10 cellular contexts compared by ENCODE assay signal in genomic region chr5:141189131-141189530, GRCh38. TPM values are rescaled to one million over a fixed set of nuclear protein-coding genes. Genes with fewer than 3 reads are reported as not detected.
"Had no signal": no experiment of that assay in that cellular context is flagged by ENCODE, and none has a peak within 500 bp of the region (broad histone marks: within the 10 kb centered on the region; RNA-seq: fewer than 3 reads in every experiment).

No MANE protein-coding gene starts in this region.

RNA-seq across cellular contexts. Expression of gene PCDHB9, which starts 2.2 kb away (rescaled TPM):
- total RNA-seq: activated naive CD4-positive, alpha-beta T cell treated with anti-CD3 and anti-CD28 coated beads for 36 hours; activated naive CD4-positive, alpha-beta T cell treated with anti-CD3 and anti-CD28 coated beads, Interleukin-2, amount 50 U/mL, for 72 hours; activated naive CD8-positive, alpha-beta T cell treated with anti-CD3 and anti-CD28 coated beads for 36 hours; activated naive CD8-positive, alpha-beta T cell treated with anti-CD3 and anti-CD28 coated beads, Interleukin-2, amount 10 ng/mL, durations not matched to agents 7 days and 5 days; activated T-cell treated with anti-CD3 and anti-CD28 coated beads, Interleukin-2, amount 50 U/mL, for 4 hours; activated T-helper 1 cell treated with anti-CD3 and anti-CD28 coated beads, Interleukin-12 subunit alpha, Interleukin-12 subunit beta, Interleukin-2, Interleukin-4 antibody, amounts not matched to agents 30 ng/mL and 10 ng/mL and 1 ng/mL, durations not matched to agents 14 hours and 24 hours and 36 hours; activated T-helper 17 cell treated with anti-CD3 and anti-CD28 coated beads, Interleukin-2, amount 50 U/mL, for 72 hours; activated T-helper 2 cell treated with anti-CD3 and anti-CD28 coated beads, Interferon-gamma antibody, Interleukin-2, Interleukin-4, amounts not matched to agents 10 μg/mL and 5 μg/mL and 100 μg/mL, durations not matched to agents 14 hours and 24 hours and 36 hours; bronchial epithelial cell had no signal

RNA-seq across cellular contexts. Expression of gene PCDHB10, which starts 3.0 kb away (rescaled TPM):
- total RNA-seq: activated naive CD4-positive, alpha-beta T cell treated with anti-CD3 and anti-CD28 coated beads for 36 hours; activated naive CD4-positive, alpha-beta T cell treated with anti-CD3 and anti-CD28 coated beads, Interleukin-2, amount 50 U/mL, for 72 hours; activated naive CD8-positive, alpha-beta T cell treated with anti-CD3 and anti-CD28 coated beads for 36 hours; activated naive CD8-positive, alpha-beta T cell treated with anti-CD3 and anti-CD28 coated beads, Interleukin-2, amount 10 ng/mL, durations not matched to agents 7 days and 5 days; activated T-cell treated with anti-CD3 and anti-CD28 coated beads, Interleukin-2, amount 50 U/mL, for 72 hours; activated T-helper 1 cell treated with anti-CD3 and anti-CD28 coated beads, Interleukin-12 subunit alpha, Interleukin-12 subunit beta, Interleukin-2, Interleukin-4 antibody, amounts not matched to agents 30 ng/mL and 10 ng/mL and 1 ng/mL, durations not matched to agents 14 hours and 24 hours and 36 hours; activated T-helper 17 cell treated with anti-CD3 and anti-CD28 coated beads, Interleukin-2, amount 50 U/mL, for 72 hours; activated T-helper 2 cell treated with anti-CD3 and anti-CD28 coated beads, Interferon-gamma antibody, Interleukin-2, Interleukin-4, amounts not matched to agents 10 μg/mL and 5 μg/mL and 100 μg/mL, durations not matched to agents 14 hours and 24 hours and 36 hours had no signal

RNA-seq across cellular contexts. Expression of gene PCDHB16, which starts 6.9 kb away (rescaled TPM):
- total RNA-seq: activated naive CD4-positive, alpha-beta T cell treated with anti-CD3 and anti-CD28 coated beads for 36 hours; activated naive CD4-positive, alpha-beta T cell treated with anti-CD3 and anti-CD28 coated beads, Interleukin-2, amount 50 U/mL, for 72 hours; activated naive CD8-positive, alpha-beta T cell treated with anti-CD3 and anti-CD28 coated beads for 36 hours; activated naive CD8-positive, alpha-beta T cell treated with anti-CD3 and anti-CD28 coated beads, Interleukin-2, amount 10 ng/mL, durations not matched to agents 7 days and 5 days; activated T-cell treated with anti-CD3 and anti-CD28 coated beads, Interleukin-2, amount 50 U/mL, for 4 hours; activated T-cell treated with anti-CD3 and anti-CD28 coated beads, Interleukin-2, amount 50 U/mL, for 72 hours; activated T-helper 1 cell treated with anti-CD3 and anti-CD28 coated beads, Interleukin-12 subunit alpha, Interleukin-12 subunit beta, Interleukin-2, Interleukin-4 antibody, amounts not matched to agents 30 ng/mL and 10 ng/mL and 1 ng/mL, durations not matched to agents 14 hours and 24 hours and 36 hours; activated T-helper 17 cell treated with anti-CD3 and anti-CD28 coated beads, Interleukin-2, amount 50 U/mL, for 72 hours; activated T-helper 2 cell treated with anti-CD3 and anti-CD28 coated beads, Interferon-gamma antibody, Interleukin-2, Interleukin-4, amounts not matched to agents 10 μg/mL and 5 μg/mL and 100 μg/mL, durations not matched to agents 14 hours and 24 hours and 36 hours had no signal

RNA-seq across cellular contexts. Expression of gene PCDHB11, which starts 10.3 kb away (rescaled TPM):
- total RNA-seq: activated naive CD4-positive, alpha-beta T cell treated with anti-CD3 and anti-CD28 coated beads for 36 hours; activated naive CD4-positive, alpha-beta T cell treated with anti-CD3 and anti-CD28 coated beads, Interleukin-2, amount 50 U/mL, for 72 hours; activated naive CD8-positive, alpha-beta T cell treated with anti-CD3 and anti-CD28 coated beads for 36 hours; activated naive CD8-positive, alpha-beta T cell treated with anti-CD3 and anti-CD28 coated beads, Interleukin-2, amount 10 ng/mL, durations not matched to agents 7 days and 5 days; activated T-cell treated with anti-CD3 and anti-CD28 coated beads, Interleukin-2, amount 50 U/mL, for 4 hours; activated T-cell treated with anti-CD3 and anti-CD28 coated beads, Interleukin-2, amount 50 U/mL, for 72 hours; activated T-helper 1 cell treated with anti-CD3 and anti-CD28 coated beads, Interleukin-12 subunit alpha, Interleukin-12 subunit beta, Interleukin-2, Interleukin-4 antibody, amounts not matched to agents 30 ng/mL and 10 ng/mL and 1 ng/mL, durations not matched to agents 14 hours and 24 hours and 36 hours; activated T-helper 17 cell treated with anti-CD3 and anti-CD28 coated beads, Interleukin-2, amount 50 U/mL, for 72 hours; activated T-helper 2 cell treated with anti-CD3 and anti-CD28 coated beads, Interferon-gamma antibody, Interleukin-2, Interleukin-4, amounts not matched to agents 10 μg/mL and 5 μg/mL and 100 μg/mL, durations not matched to agents 14 hours and 24 hours and 36 hours had no signal

RNA-seq across cellular contexts. Expression of gene PCDHB8, which starts 11.5 kb away (rescaled TPM):
- total RNA-seq: activated naive CD4-positive, alpha-beta T cell treated with anti-CD3 and anti-CD28 coated beads for 36 hours; activated naive CD4-positive, alpha-beta T cell treated with anti-CD3 and anti-CD28 coated beads, Interleukin-2, amount 50 U/mL, for 72 hours; activated naive CD8-positive, alpha-beta T cell treated with anti-CD3 and anti-CD28 coated beads for 36 hours; activated naive CD8-positive, alpha-beta T cell treated with anti-CD3 and anti-CD28 coated beads, Interleukin-2, amount 10 ng/mL, durations not matched to agents 7 days and 5 days; activated T-cell treated with anti-CD3 and anti-CD28 coated beads, Interleukin-2, amount 50 U/mL, for 4 hours; activated T-cell treated with anti-CD3 and anti-CD28 coated beads, Interleukin-2, amount 50 U/mL, for 72 hours; activated T-helper 1 cell treated with anti-CD3 and anti-CD28 coated beads, Interleukin-12 subunit alpha, Interleukin-12 subunit beta, Interleukin-2, Interleukin-4 antibody, amounts not matched to agents 30 ng/mL and 10 ng/mL and 1 ng/mL, durations not matched to agents 14 hours and 24 hours and 36 hours; activated T-helper 17 cell treated with anti-CD3 and anti-CD28 coated beads, Interleukin-2, amount 50 U/mL, for 72 hours; activated T-helper 2 cell treated with anti-CD3 and anti-CD28 coated beads, Interferon-gamma antibody, Interleukin-2, Interleukin-4, amounts not matched to agents 10 μg/mL and 5 μg/mL and 100 μg/mL, durations not matched to agents 14 hours and 24 hours and 36 hours had no signal
